In the genomic region with DNA sequence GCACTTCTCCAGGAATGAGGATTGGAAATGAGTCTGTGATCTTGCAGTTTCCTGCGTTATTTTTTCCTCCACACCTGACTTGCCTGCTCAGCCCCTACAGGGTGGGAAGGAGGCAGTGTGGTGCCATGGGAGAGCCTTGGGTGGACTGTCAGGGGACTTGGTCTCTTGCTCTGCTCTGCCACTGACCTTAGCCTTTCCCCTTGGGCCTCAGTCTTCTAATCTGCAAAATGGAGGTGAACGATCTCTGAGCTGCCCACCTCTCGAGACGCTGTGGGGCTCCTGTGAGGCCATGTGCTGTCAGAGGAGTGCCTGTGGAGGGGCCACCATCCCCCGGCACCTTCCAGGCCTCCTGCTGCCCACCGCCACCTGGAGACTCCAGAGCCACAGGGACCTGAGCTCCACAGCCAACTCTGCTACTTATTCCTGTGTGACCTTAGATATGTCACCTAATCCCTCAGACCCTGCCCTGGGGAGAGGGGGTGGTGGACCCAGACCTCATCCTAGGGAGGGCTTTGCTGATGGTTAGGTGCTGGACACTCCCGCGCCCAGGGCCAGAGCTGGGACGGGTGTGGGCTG, we compare ENCODE assay signal across 1 cellular context.
TF ChIP-seq lines count a peak whose summit lies in the region.

No MANE protein-coding gene starts in this region.

TF ChIP-seq in K562, 482 proteins besides CTCF, POLR2A, EP300 and RAD21 (continued from another document):
- TF ChIP-seq, protein P1, sequence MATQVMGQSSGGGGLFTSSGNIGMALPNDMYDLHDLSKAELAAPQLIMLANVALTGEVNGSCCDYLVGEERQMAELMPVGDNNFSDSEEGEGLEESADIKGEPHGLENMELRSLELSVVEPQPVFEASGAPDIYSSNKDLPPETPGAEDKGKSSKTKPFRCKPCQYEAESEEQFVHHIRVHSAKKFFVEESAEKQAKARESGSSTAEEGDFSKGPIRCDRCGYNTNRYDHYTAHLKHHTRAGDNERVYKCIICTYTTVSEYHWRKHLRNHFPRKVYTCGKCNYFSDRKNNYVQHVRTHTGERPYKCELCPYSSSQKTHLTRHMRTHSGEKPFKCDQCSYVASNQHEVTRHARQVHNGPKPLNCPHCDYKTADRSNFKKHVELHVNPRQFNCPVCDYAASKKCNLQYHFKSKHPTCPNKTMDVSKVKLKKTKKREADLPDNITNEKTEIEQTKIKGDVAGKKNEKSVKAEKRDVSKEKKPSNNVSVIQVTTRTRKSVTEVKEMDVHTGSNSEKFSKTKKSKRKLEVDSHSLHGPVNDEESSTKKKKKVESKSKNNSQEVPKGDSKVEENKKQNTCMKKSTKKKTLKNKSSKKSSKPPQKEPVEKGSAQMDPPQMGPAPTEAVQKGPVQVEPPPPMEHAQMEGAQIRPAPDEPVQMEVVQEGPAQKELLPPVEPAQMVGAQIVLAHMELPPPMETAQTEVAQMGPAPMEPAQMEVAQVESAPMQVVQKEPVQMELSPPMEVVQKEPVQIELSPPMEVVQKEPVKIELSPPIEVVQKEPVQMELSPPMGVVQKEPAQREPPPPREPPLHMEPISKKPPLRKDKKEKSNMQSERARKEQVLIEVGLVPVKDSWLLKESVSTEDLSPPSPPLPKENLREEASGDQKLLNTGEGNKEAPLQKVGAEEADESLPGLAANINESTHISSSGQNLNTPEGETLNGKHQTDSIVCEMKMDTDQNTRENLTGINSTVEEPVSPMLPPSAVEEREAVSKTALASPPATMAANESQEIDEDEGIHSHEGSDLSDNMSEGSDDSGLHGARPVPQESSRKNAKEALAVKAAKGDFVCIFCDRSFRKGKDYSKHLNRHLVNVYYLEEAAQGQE (CRISPR knock-in tag; IDR thresholded peaks at IDR 0.05; ENCODE audit: low read depth): no peak
- TF ChIP-seq TBL1XR1 (IDR thresholded peaks at IDR 0.05; ENCODE audit: low read length in 2 of 2) (no peak), ZNF668 (CRISPR knock-in tag; IDR thresholded peaks at IDR 0.05) (no peak), ZNF592 (IDR thresholded peaks at IDR 0.05) (no peak), DACH1 (IDR thresholded peaks at IDR 0.05; ENCODE audit: partially characterized antibody) (no peak), ZNF785 (CRISPR knock-in tag; IDR thresholded peaks at IDR 0.05) (no peak), NR1H2 (CRISPR knock-in tag; IDR thresholded peaks at IDR 0.05) (no peak), KDM2B (CRISPR knock-in tag; IDR thresholded peaks at IDR 0.05) (no peak), KDM1A (IDR thresholded peaks at IDR 0.05) (peak; percentile 49 to 55; a peak in 2 of 4 replicates), CC2D1A (IDR thresholded peaks at IDR 0.05) (no peak)
